In the genomic region with DNA sequence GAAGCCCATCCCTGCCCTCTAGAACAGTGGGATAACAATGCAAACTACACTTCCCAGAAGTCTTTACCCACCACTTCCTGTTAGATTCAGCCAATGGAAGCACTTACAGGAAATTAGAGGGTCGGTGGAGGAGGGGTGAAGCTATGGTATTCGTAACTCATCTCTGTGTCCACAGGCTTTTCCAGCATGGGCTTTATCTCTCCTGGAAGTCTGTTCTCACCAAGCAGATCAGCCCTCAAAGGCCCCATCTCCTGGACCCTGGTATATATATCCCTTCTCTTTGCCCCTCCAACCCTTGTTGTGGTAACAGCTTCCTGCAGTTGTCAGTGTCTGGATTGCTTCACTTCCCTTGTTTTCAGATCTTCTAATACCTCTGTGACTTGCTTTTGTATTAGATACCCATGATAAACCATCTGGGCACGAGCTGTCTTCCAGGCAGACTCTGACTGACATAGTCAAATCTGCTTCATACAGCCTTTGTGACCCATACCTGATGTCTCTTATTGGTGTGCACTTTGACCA, we compare ENCODE assay signal across 8 cellular contexts.
DNase-seq lines count a peak whose midpoint lies in the region; ATAC-seq, FAIRE-seq and TF ChIP-seq lines count a peak whose summit lies in the region.

No MANE protein-coding gene starts in this region.

- peak in 2 of 56 donors; percentile 7 to 8 for TF ChIP-seq CTCF in dorsolateral prefrontal cortex (IDR thresholded peaks at IDR 0.05 in 54 of 56, conservative IDR thresholded peaks at IDR 0.05 in 2 of 56; ENCODE audit: low read depth in 1 of 56, partially characterized antibody in 56 of 56)

- no peak for FAIRE-seq in RCC 7860 (lab: Jason Lieb, UNC)

- intact Hi-C loops in dorsolateral prefrontal cortex (cut with DNase I), result no loop called here

- H3K27me3 ChIP-seq in dorsolateral prefrontal cortex (no peaks in the 10 kb centered on the region), mononuclear cell (ENCODE audit: insufficient read depth, low read length) (no peaks in the 10 kb centered on the region)

- H3K27ac ChIP-seq in dorsolateral prefrontal cortex, result peak overlapping the region; percentile 34 to 94 (median 85)

- peak; percentile 48 for ATAC-seq in HG03521 (IDR thresholded peaks at IDR 0.05; ENCODE audit: unreplicated experiment)

- peaks cover 6% of the 10 kb centered on the region for H3K4me1 ChIP-seq in mononuclear cell (ENCODE audit: insufficient read depth, low read length)

- peak in 4 of 6 experiments; percentile 4 to 75 (median 66) for DNase-seq in stimulated activated naive CD4-positive, alpha-beta T cell (lab: John Stamatoyannopoulos, UW)
- no peak for DNase-seq in stimulated activated naive CD4-positive, alpha-beta T cell treated with Interleukin-2 at 50 U/mL for 16 hours (lab: John Stamatoyannopoulos, UW)
- DNase-seq in RCC 7860 (ENCODE audit: low spot score) (peak; percentile 24), dorsolateral prefrontal cortex (peak in 8 of 10 donors; percentile 45 to 87 (median 52)), NCI-H146 treated with DMSO at 0.1 percent for 48 hours (lab: John Stamatoyannopoulos, UW; ENCODE audit: unreplicated experiment) (no peak)
- no peak for DNase-seq in activated CD4-positive, CD25-positive, alpha-beta regulatory T cell (lab: John Stamatoyannopoulos, UW)

- H3K4me3 ChIP-seq in dorsolateral prefrontal cortex (peak overlapping the region; percentile 42 to 79 (median 64)), mononuclear cell (ENCODE audit: low read length) (peak overlapping the region; percentile 49)

- H3K9me3 ChIP-seq in mononuclear cell (ENCODE audit: low read depth, low read length), result no peaks in the 10 kb centered on the region

Comparison
In these comparisons a context has a peak if more than half of its experiments do, and no peak if none do; other contexts are left out.
1. DNase-seq: peak in stimulated activated naive CD4-positive, alpha-beta T cell (4 of 6), RCC 7860 (single experiment) and dorsolateral prefrontal cortex (8 of 10); none in stimulated activated naive CD4-positive, alpha-beta T cell treated with Interleukin-2 at 50 U/mL for 16 hours (single experiment), NCI-H146 treated with DMSO at 0.1 percent for 48 hours (single experiment) and activated CD4-positive, CD25-positive, alpha-beta regulatory T cell (0 of 4).